Comparison of ENCODE assay signal across 9 cellular contexts in genomic region chr10:11175823-11176243, GRCh38.
DNase-seq lines count a peak whose midpoint lies in the region; ATAC-seq, FAIRE-seq and TF ChIP-seq lines count a peak whose summit lies in the region.
"Had no signal": no experiment of that assay in that cellular context is flagged by ENCODE, and none has a peak within 500 bp of the region (broad histone marks: within the 10 kb centered on the region; RNA-seq: fewer than 3 reads in every experiment).

No MANE protein-coding gene starts in this region.

- H3K4me3 ChIP-seq in Loucy (ENCODE audit: low read length, poor library complexity, severe bottlenecking) (peak overlapping the region; percentile 87), left lung (peak overlapping the region in 1 of 2 donors; percentile 8), SK-N-SH (ENCODE audit: low read depth in 2 of 2, low read length in 1 of 2) (no peak overlapping the region)

- no peaks in the 10 kb centered on the region for H3K9me3 ChIP-seq in Loucy (ENCODE audit: insufficient read depth, low read depth, low read length)
- no peaks in the 10 kb centered on the region for H3K9me3 ChIP-seq in left lung
- H3K9me3 ChIP-seq in SK-N-SH, result no peaks in the 10 kb centered on the region

- intact Hi-C loops in left lung (cut with DNase I), result no loop called here

- ATAC-seq in GM21528 (IDR thresholded peaks at IDR 0.05; ENCODE audit: low FRiP score, unreplicated experiment), result peak; percentile 41
- peak; percentile 34 for ATAC-seq in left lung

- no peak for TF ChIP-seq EP300 in SK-N-SH (IDR thresholded peaks at IDR 0.05; ENCODE audit: borderline replicate concordance in 1 of 2, low read depth in 1 of 2, low read length in 1 of 2)

- no peak for TF ChIP-seq RAD21 in SK-N-SH (IDR thresholded peaks at IDR 0.05; ENCODE audit: low read length)

- FAIRE-seq in GM12892 (lab: Jason Lieb, UNC), result peak; percentile 99
- FAIRE-seq: H1 had no signal

- H3K4me2 ChIP-seq in Loucy (ENCODE audit: low read depth, low read length, poor library complexity, severe bottlenecking) (peak overlapping the region; percentile 97), SK-N-SH (no peak overlapping the region)

- peaks cover 97% of the 10 kb centered on the region for H3K4me1 ChIP-seq in Loucy (ENCODE audit: insufficient read depth, low read length, poor library complexity, severe bottlenecking)
- H3K4me1 ChIP-seq in left lung, result peaks cover 0 to 99% of the 10 kb centered on the region in 2 donors
- H3K4me1 ChIP-seq in SK-N-SH (ENCODE audit: control insufficient read depth in 1 of 2, insufficient read depth in 2 of 2, low read depth in 1 of 2, low read length in 1 of 2), result peaks cover 0 to 2% of the 10 kb centered on the region in 2 experiments; a peak in 1 of 4 replicates

- CTCF ChIA-PET in SK-N-SH (lab: Yijun Ruan, JAX), result no interaction called here

- H3K9me2 ChIP-seq in Loucy (replicated peaks; ENCODE audit: low read depth, low read length), result no peaks in the 10 kb centered on the region
- no peaks in the 10 kb centered on the region for H3K9me2 ChIP-seq in SK-N-SH

- TF ChIP-seq CTCF in Loucy (conservative IDR thresholded peaks at IDR 0.05; ENCODE audit: low read length), result no peak
- TF ChIP-seq CTCF in left lung (IDR thresholded peaks at IDR 0.05), result no peak
- no peak for TF ChIP-seq CTCF in SK-N-SH (IDR thresholded peaks at IDR 0.05)

- H3K9ac ChIP-seq in Loucy (ENCODE audit: low read depth, low read length, poor library complexity, severe bottlenecking) (peak overlapping the region; percentile 97), SK-N-SH (no peak overlapping the region)

- WGBS in SK-N-SH (ENCODE audit: low lambda C conversion rate), result 63% methylated on average over 11 of the region's 11 CpGs

- DNase-seq in GM12892 (ENCODE audit: insufficient read length), result no peak
- DNase-seq in left lung, result no peak
- no peak for DNase-seq in SK-N-SH
- DNase-seq in activated CD4-positive, alpha-beta T cell treated with anti-CD3 and anti-CD28 coated beads, Interleukin-2, amount 50 U/mL, for 48 hours, result no peak
- DNase-seq in T-helper 9 cell, result no peak
- DNase-seq in HuH-7.5 (ENCODE audit: low spot score), result no peak

- H3K36me3 ChIP-seq in Loucy (ENCODE audit: insufficient read depth, low read length) (peaks cover 84% of the 10 kb centered on the region), left lung (no peaks in the 10 kb centered on the region), SK-N-SH (replicated peaks in 1 of 2; ENCODE audit: control insufficient read depth in 1 of 2, insufficient read depth in 2 of 2, low read length in 1 of 2) (no peaks in the 10 kb centered on the region)

- H2AFZ ChIP-seq in Loucy (ENCODE audit: low read length), result no peak overlapping the region
- no peak overlapping the region for H2AFZ ChIP-seq in SK-N-SH (ENCODE audit: low read depth)

- peaks cover 59% of the 10 kb centered on the region for H4K20me1 ChIP-seq in Loucy (ENCODE audit: insufficient read depth, low read length, poor library complexity, severe bottlenecking)
- no peaks in the 10 kb centered on the region for H4K20me1 ChIP-seq in SK-N-SH (ENCODE audit: insufficient read depth)

- H3K79me2 ChIP-seq in Loucy (ENCODE audit: insufficient read depth, low read length) (peaks cover 98% of the 10 kb centered on the region), SK-N-SH (ENCODE audit: insufficient read depth) (no peaks in the 10 kb centered on the region)

- POLR2A ChIA-PET in SK-N-SH (lab: Yijun Ruan, JAX), result no interaction called here

- H3K27ac ChIP-seq in left lung (peak overlapping the region; percentile 51 to 89), SK-N-SH (ENCODE audit: low read depth in 2 of 2, low read length in 1 of 2) (no peak overlapping the region)

- H3K27me3 ChIP-seq in Loucy (ENCODE audit: insufficient read depth, low read length, poor library complexity, severe bottlenecking), result no peaks in the 10 kb centered on the region
- H3K27me3 ChIP-seq in left lung, result no peaks in the 10 kb centered on the region
- H3K27me3 ChIP-seq in SK-N-SH (ENCODE audit: insufficient read depth), result no peaks in the 10 kb centered on the region

- TF ChIP-seq POLR2A in GM12892 (IDR thresholded peaks at IDR 0.05; ENCODE audit: low read depth, low read length), result peak; percentile 52; the same call in 1 of the 2 replicates

- H3F3A ChIP-seq in Loucy (ENCODE audit: low read depth), result peaks cover 22% of the 10 kb centered on the region
- H3F3A ChIP-seq in SK-N-SH (replicated peaks; ENCODE audit: insufficient read depth), result no peaks in the 10 kb centered on the region

TF ChIP-seq in SK-N-SH, 30 proteins besides CTCF, POLR2A, EP300 and RAD21 (continues in another document):
- TF ChIP-seq RXRA (IDR thresholded peaks at IDR 0.05; ENCODE audit: borderline replicate concordance, low read depth) (no peak), RCOR1 (IDR thresholded peaks at IDR 0.05; ENCODE audit: low read length) (no peak), USF1 (IDR thresholded peaks at IDR 0.05; ENCODE audit: borderline replicate concordance, low read depth) (no peak), TAF1 (IDR thresholded peaks at IDR 0.05; ENCODE audit: borderline replicate concordance, low read depth, low read length) (no peak), NFIC (IDR thresholded peaks at IDR 0.05; ENCODE audit: borderline replicate concordance) (no peak), FOXM1 (IDR thresholded peaks at IDR 0.05; ENCODE audit: low read depth) (no peak), PBX3 (IDR thresholded peaks at IDR 0.05) (no peak), ELF1 (IDR thresholded peaks at IDR 0.05) (no peak), MXI1 (IDR thresholded peaks at IDR 0.05; ENCODE audit: low read depth, low read length) (no peak), SMC3 (IDR thresholded peaks at IDR 0.05; ENCODE audit: low read depth, low read length) (no peak), FOSL2 (IDR thresholded peaks at IDR 0.05; ENCODE audit: borderline replicate concordance, low read depth) (no peak), SIN3A (IDR thresholded peaks at IDR 0.05; ENCODE audit: borderline replicate concordance, low read depth, low read length) (no peak), ZBTB33 (IDR thresholded peaks at IDR 0.05; ENCODE audit: borderline replicate concordance, low read depth) (no peak), TEAD4 (IDR thresholded peaks at IDR 0.05; ENCODE audit: borderline replicate concordance, insufficient read depth) (no peak), GATA2 (CRISPR knock-in tag; IDR thresholded peaks at IDR 0.05) (no peak), RFX5 (IDR thresholded peaks at IDR 0.05; ENCODE audit: low read length) (no peak), GABPA (IDR thresholded peaks at IDR 0.05; ENCODE audit: low read depth) (no peak), IRF3 (IDR thresholded peaks at IDR 0.05; ENCODE audit: low read depth, low read length) (no peak)

Comparison
In these comparisons a context has a peak if more than half of its experiments do, and no peak if none do; other contexts are left out.
1. H3K27ac ChIP-seq: peak in left lung (2 of 2); none in SK-N-SH (0 of 2).